ENCODE assay signal across 1 cellular context in the genomic region with DNA sequence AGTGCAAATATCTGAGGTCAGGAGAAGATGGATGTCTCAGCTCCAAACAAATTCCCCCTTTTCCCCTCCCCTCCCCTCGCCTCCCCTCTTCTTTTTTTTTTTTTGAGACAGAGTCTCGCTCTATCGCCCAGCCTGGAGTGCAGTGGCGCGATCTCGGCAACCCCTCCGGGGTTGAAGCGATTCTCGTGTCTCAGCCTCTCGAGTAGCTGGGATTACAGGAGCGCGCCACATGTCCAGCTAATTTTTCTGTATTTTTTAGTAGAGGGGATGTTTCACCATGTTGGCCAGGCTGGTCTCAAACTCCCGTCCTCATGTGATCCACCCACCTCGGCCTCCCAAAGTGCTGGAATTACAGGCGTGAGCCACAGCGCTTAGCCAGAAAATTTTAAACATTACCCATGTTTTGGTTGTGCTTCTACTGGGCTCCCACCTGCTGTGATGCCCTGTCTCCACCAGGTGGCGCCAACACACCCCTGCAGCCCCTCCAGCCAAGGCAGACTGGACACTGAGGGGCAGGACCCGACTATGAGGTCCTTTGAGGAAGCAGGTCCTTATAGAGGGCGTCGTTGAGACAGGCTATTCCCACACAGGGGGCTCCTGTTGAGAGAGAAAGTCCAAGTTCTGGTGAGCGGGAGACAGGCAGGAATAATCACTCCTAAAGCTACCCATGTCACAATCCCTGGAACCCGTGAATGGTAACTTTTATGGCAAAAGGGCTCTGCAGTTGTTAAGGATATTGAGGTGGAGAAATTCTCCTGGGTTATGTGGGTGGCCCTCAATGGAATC.
TF ChIP-seq lines count a peak whose summit lies in the region.

No MANE protein-coding gene starts in this region.

TF ChIP-seq in HEK293, 187 proteins besides CTCF, POLR2A, EP300 and RAD21 (continued from another document and continues in another):
- TF ChIP-seq ZNF394 (tag by site-specific recombination; IDR thresholded peaks at IDR 0.05; ENCODE audit: borderline replicate concordance) (peak; percentile 55; the same call in 1 of the 2 replicates), ZNF2 (tag by site-specific recombination; IDR thresholded peaks at IDR 0.05) (peak; percentile 78), ZNF19 (tag by site-specific recombination; IDR thresholded peaks at IDR 0.05; ENCODE audit: low read depth) (no peak), ZFHX2 (tag by site-specific recombination; conservative IDR thresholded peaks at IDR 0.05) (peak; percentile 61), ZNF354C (tag by site-specific recombination; IDR thresholded peaks at IDR 0.05; ENCODE audit: borderline replicate concordance, low read depth) (no peak), SALL2 (tag by site-specific recombination; IDR thresholded peaks at IDR 0.05; ENCODE audit: borderline replicate concordance) (no peak), ZNF76 (tag by site-specific recombination; IDR thresholded peaks at IDR 0.05; ENCODE audit: borderline replicate concordance, low read depth) (no peak), ZBTB7A (tag by site-specific recombination; IDR thresholded peaks at IDR 0.05; ENCODE audit: low read depth) (no peak), ZNF404 (tag by site-specific recombination; IDR thresholded peaks at IDR 0.05) (no peak), ZBTB20 (tag by site-specific recombination; IDR thresholded peaks at IDR 0.05) (peak; percentile 45; the same call in 1 of the 2 replicates), KLF1 (tag by site-specific recombination; IDR thresholded peaks at IDR 0.05) (0 out of 2 replicates have a peak, but pooled peaks have one; percentile 11), YY2 (tag by site-specific recombination; IDR thresholded peaks at IDR 0.05) (no peak), GLIS2 (tag by site-specific recombination; IDR thresholded peaks at IDR 0.05) (peak; percentile 65), ZSCAN30 (tag by site-specific recombination; IDR thresholded peaks at IDR 0.05) (no peak), ZNF830 (tag by site-specific recombination; IDR thresholded peaks at IDR 0.05; ENCODE audit: low read depth) (no peak), ZNF174 (tag by site-specific recombination; IDR thresholded peaks at IDR 0.05) (no peak), ZNF37A (tag by site-specific recombination; IDR thresholded peaks at IDR 0.05) (no peak), ZNF426 (tag by site-specific recombination; IDR thresholded peaks at IDR 0.05) (no peak), ZNF785 (tag by site-specific recombination; IDR thresholded peaks at IDR 0.05) (no peak), ZNF792 (tag by site-specific recombination; IDR thresholded peaks at IDR 0.05) (no peak), ZNF600 (tag by site-specific recombination; IDR thresholded peaks at IDR 0.05) (peak; percentile 89), KLF16 (tag by site-specific recombination; IDR thresholded peaks at IDR 0.05) (peak; percentile 82), ZFP69B (tag by site-specific recombination; IDR thresholded peaks at IDR 0.05) (0 out of 2 replicates have a peak, but pooled peaks have one; percentile 33), WT1 (tag by site-specific recombination; IDR thresholded peaks at IDR 0.05) (peak; percentile 34; the same call in 1 of the 2 replicates), ZNF654 (tag by site-specific recombination; IDR thresholded peaks at IDR 0.05; ENCODE audit: low read depth) (peak; percentile 87), ZNF211 (tag by site-specific recombination; IDR thresholded peaks at IDR 0.05; ENCODE audit: low read depth) (no peak), KLF10 (tag by site-specific recombination; IDR thresholded peaks at IDR 0.05) (no peak), ZNF132 (tag by site-specific recombination; IDR thresholded peaks at IDR 0.05; ENCODE audit: borderline replicate concordance) (no peak), KLF8 (tag by site-specific recombination; IDR thresholded peaks at IDR 0.05) (peak; percentile 54; the same call in 1 of the 2 replicates), ZFP3 (tag by site-specific recombination; IDR thresholded peaks at IDR 0.05; ENCODE audit: low read depth) (no peak), ZNF843 (tag by site-specific recombination; IDR thresholded peaks at IDR 0.05) (peak; percentile 11; the same call in 1 of the 2 replicates), RBAK (tag by site-specific recombination; IDR thresholded peaks at IDR 0.05) (no peak), ZNF138 (tag by site-specific recombination; IDR thresholded peaks at IDR 0.05; ENCODE audit: borderline replicate concordance) (no peak), ZNF658 (tag by site-specific recombination; IDR thresholded peaks at IDR 0.05) (no peak), ZNF621 (tag by site-specific recombination; IDR thresholded peaks at IDR 0.05) (no peak), ZNF423 (tag by site-specific recombination; IDR thresholded peaks at IDR 0.05) (no peak), MZF1 (tag by site-specific recombination; IDR thresholded peaks at IDR 0.05; ENCODE audit: borderline replicate concordance) (peak; percentile 58), ZNF664 (tag by site-specific recombination; IDR thresholded peaks at IDR 0.05) (peak; percentile 64; the same call in 1 of the 2 replicates)
- TF ChIP-seq, protein P1, sequence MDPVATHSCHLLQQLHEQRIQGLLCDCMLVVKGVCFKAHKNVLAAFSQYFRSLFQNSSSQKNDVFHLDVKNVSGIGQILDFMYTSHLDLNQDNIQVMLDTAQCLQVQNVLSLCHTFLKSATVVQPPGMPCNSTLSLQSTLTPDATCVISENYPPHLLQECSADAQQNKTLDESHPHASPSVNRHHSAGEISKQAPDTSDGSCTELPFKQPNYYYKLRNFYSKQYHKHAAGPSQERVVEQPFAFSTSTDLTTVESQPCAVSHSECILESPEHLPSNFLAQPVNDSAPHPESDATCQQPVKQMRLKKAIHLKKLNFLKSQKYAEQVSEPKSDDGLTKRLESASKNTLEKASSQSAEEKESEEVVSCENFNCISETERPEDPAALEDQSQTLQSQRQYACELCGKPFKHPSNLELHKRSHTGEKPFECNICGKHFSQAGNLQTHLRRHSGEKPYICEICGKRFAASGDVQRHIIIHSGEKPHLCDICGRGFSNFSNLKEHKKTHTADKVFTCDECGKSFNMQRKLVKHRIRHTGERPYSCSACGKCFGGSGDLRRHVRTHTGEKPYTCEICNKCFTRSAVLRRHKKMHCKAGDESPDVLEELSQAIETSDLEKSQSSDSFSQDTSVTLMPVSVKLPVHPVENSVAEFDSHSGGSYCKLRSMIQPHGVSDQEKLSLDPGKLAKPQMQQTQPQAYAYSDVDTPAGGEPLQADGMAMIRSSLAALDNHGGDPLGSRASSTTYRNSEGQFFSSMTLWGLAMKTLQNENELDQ (tag by site-specific recombination; IDR thresholded peaks at IDR 0.05; ENCODE audit: low read depth) = no peak
- TF ChIP-seq, protein P2, sequence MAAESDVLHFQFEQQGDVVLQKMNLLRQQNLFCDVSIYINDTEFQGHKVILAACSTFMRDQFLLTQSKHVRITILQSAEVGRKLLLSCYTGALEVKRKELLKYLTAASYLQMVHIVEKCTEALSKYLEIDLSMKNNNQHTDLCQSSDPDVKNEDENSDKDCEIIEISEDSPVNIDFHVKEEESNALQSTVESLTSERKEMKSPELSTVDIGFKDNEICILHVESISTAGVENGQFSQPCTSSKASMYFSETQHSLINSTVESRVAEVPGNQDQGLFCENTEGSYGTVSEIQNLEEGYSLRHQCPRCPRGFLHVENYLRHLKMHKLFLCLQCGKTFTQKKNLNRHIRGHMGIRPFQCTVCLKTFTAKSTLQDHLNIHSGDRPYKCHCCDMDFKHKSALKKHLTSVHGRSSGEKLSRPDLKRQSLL (tag by site-specific recombination; IDR thresholded peaks at IDR 0.05) = peak; percentile 91
- TF ChIP-seq, protein P3, sequence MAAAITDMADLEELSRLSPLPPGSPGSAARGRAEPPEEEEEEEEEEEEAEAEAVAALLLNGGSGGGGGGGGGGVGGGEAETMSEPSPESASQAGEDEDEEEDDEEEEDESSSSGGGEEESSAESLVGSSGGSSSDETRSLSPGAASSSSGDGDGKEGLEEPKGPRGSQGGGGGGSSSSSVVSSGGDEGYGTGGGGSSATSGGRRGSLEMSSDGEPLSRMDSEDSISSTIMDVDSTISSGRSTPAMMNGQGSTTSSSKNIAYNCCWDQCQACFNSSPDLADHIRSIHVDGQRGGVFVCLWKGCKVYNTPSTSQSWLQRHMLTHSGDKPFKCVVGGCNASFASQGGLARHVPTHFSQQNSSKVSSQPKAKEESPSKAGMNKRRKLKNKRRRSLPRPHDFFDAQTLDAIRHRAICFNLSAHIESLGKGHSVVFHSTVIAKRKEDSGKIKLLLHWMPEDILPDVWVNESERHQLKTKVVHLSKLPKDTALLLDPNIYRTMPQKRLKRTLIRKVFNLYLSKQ (tag by site-specific recombination; IDR thresholded peaks at IDR 0.05; ENCODE audit: borderline replicate concordance) = no peak
- TF ChIP-seq, protein P4, sequence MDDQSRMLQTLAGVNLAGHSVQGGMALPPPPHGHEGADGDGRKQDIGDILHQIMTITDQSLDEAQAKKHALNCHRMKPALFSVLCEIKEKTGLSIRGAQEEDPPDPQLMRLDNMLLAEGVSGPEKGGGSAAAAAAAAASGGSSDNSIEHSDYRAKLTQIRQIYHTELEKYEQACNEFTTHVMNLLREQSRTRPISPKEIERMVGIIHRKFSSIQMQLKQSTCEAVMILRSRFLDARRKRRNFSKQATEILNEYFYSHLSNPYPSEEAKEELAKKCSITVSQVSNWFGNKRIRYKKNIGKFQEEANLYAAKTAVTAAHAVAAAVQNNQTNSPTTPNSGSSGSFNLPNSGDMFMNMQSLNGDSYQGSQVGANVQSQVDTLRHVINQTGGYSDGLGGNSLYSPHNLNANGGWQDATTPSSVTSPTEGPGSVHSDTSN (CRISPR knock-in tag; IDR thresholded peaks at IDR 0.05) = no peak
- TF ChIP-seq, protein P5, sequence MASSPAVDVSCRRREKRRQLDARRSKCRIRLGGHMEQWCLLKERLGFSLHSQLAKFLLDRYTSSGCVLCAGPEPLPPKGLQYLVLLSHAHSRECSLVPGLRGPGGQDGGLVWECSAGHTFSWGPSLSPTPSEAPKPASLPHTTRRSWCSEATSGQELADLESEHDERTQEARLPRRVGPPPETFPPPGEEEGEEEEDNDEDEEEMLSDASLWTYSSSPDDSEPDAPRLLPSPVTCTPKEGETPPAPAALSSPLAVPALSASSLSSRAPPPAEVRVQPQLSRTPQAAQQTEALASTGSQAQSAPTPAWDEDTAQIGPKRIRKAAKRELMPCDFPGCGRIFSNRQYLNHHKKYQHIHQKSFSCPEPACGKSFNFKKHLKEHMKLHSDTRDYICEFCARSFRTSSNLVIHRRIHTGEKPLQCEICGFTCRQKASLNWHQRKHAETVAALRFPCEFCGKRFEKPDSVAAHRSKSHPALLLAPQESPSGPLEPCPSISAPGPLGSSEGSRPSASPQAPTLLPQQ (tag by site-specific recombination; IDR thresholded peaks at IDR 0.05) = no peak; the same call in 1 of the 2 replicates
- TF ChIP-seq, protein P6, sequence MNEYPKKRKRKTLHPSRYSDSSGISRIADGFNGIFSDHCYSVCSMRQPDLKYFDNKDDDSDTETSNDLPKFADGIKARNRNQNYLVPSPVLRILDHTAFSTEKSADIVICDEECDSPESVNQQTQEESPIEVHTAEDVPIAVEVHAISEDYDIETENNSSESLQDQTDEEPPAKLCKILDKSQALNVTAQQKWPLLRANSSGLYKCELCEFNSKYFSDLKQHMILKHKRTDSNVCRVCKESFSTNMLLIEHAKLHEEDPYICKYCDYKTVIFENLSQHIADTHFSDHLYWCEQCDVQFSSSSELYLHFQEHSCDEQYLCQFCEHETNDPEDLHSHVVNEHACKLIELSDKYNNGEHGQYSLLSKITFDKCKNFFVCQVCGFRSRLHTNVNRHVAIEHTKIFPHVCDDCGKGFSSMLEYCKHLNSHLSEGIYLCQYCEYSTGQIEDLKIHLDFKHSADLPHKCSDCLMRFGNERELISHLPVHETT (tag by site-specific recombination; IDR thresholded peaks at IDR 0.05) = no peak; the same call in 1 of the 2 replicates
- TF ChIP-seq, protein P7, sequence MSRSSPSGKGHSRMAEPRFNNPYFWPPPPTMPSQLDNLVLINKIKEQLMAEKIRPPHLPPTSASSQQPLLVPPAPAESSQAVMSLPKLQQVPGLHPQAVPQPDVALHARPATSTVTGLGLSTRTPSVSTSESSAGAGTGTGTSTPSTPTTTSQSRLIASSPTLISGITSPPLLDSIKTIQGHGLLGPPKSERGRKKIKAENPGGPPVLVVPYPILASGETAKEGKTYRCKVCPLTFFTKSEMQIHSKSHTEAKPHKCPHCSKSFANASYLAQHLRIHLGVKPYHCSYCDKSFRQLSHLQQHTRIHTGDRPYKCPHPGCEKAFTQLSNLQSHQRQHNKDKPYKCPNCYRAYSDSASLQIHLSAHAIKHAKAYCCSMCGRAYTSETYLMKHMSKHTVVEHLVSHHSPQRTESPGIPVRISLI (tag by site-specific recombination; IDR thresholded peaks at IDR 0.05) = 0 out of 2 replicates have a peak, but pooled peaks have one; percentile 49
- TF ChIP-seq, protein P8, sequence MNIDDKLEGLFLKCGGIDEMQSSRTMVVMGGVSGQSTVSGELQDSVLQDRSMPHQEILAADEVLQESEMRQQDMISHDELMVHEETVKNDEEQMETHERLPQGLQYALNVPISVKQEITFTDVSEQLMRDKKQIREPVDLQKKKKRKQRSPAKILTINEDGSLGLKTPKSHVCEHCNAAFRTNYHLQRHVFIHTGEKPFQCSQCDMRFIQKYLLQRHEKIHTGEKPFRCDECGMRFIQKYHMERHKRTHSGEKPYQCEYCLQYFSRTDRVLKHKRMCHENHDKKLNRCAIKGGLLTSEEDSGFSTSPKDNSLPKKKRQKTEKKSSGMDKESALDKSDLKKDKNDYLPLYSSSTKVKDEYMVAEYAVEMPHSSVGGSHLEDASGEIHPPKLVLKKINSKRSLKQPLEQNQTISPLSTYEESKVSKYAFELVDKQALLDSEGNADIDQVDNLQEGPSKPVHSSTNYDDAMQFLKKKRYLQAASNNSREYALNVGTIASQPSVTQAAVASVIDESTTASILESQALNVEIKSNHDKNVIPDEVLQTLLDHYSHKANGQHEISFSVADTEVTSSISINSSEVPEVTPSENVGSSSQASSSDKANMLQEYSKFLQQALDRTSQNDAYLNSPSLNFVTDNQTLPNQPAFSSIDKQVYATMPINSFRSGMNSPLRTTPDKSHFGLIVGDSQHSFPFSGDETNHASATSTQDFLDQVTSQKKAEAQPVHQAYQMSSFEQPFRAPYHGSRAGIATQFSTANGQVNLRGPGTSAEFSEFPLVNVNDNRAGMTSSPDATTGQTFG (tag by site-specific recombination; IDR thresholded peaks at IDR 0.05; ENCODE audit: borderline replicate concordance) = no peak
- TF ChIP-seq, protein P9, sequence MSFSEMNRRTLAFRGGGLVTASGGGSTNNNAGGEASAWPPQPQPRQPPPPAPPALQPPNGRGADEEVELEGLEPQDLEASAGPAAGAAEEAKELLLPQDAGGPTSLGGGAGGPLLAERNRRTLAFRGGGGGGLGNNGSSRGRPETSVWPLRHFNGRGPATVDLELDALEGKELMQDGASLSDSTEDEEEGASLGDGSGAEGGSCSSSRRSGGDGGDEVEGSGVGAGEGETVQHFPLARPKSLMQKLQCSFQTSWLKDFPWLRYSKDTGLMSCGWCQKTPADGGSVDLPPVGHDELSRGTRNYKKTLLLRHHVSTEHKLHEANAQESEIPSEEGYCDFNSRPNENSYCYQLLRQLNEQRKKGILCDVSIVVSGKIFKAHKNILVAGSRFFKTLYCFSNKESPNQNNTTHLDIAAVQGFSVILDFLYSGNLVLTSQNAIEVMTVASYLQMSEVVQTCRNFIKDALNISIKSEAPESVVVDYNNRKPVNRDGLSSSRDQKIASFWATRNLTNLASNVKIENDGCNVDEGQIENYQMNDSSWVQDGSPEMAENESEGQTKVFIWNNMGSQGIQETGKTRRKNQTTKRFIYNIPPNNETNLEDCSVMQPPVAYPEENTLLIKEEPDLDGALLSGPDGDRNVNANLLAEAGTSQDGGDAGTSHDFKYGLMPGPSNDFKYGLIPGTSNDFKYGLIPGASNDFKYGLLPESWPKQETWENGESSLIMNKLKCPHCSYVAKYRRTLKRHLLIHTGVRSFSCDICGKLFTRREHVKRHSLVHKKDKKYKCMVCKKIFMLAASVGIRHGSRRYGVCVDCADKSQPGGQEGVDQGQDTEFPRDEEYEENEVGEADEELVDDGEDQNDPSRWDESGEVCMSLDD (tag by site-specific recombination; IDR thresholded peaks at IDR 0.05) = 0 out of 2 replicates have a peak, but pooled peaks have one; percentile 18
